In the genomic region with DNA sequence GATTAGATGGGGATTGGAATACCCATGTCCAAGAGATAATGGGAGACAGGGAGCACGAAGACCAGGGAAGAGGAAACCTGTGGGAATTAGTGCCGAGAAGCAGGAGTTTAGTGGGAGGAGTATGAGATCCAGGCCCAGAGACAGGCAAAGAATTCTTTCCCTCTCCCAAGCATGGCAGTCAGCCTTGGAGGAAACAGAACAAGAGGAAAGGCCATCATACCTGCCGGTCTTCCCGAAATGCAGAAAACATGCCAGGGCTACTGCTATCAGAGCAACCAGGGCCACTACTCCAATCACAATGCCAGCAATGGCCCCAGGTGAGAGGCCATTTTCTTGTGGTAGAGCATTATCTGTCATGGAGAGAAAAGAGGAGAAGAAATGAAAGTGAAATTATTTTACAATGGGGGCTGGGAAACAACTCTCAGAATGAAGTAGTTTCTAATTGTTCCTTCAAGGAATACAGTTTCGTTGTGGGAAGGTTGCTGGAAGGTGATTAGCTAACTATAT, we compare ENCODE assay signal across 1 cellular context.
TF ChIP-seq lines count a peak whose summit lies in the region.

No MANE protein-coding gene starts in this region.

TF ChIP-seq in H1, 55 proteins besides CTCF, POLR2A, EP300 and RAD21:
- no peak for TF ChIP-seq SUZ12 (IDR thresholded peaks at IDR 0.05; ENCODE audit: low read length)
- TF ChIP-seq, protein P1, sequence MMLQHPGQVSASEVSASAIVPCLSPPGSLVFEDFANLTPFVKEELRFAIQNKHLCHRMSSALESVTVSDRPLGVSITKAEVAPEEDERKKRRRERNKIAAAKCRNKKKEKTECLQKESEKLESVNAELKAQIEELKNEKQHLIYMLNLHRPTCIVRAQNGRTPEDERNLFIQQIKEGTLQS (IDR thresholded peaks at IDR 0.05; ENCODE audit: insufficient read depth, low read depth, low read length) = no peak
- no peak for TF ChIP-seq POU5F1 (IDR thresholded peaks at IDR 0.05; ENCODE audit: low read depth, low read length)
- TF ChIP-seq TCF12 (IDR thresholded peaks at IDR 0.05; ENCODE audit: low read depth, low read length) = no peak
- 0 out of 2 replicates have a peak, but pooled peaks have one; percentile 32 for TF ChIP-seq YY1 (IDR thresholded peaks at IDR 0.05; ENCODE audit: low read depth, low read length)
- no peak for TF ChIP-seq TEAD4 (IDR thresholded peaks at IDR 0.05; ENCODE audit: low read depth, low read length)
